Comparison of ENCODE assay signal across 24 cellular contexts in the genomic region with DNA sequence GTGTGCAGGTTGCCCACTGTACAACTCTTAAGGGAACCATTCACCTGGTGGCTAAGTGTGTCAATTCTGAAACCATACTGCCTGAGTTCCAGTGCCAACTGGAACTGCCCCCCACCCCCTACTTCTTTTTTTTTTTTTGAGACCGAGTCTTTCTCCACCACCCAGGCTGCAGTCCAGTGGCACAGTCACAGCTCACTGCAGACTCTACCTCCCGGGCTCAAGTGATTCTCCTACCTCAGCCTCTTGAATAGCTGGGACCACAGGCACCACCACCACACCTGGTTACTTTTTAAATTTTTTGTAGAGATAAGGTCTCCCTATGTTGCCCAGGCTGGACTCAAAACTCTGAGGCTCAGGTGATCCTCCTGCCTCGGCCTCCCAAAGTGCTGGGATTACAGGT.
"Had no signal": no experiment of that assay in that cellular context is flagged by ENCODE, and none has a peak within 500 bp of the region (broad histone marks: within the 10 kb centered on the region; RNA-seq: fewer than 3 reads in every experiment).

No MANE protein-coding gene starts in this region.

- H3K27ac Mint-ChIP-seq: activated CD4-positive, alpha-beta memory T cell treated with anti-CD3 and anti-CD28 coated beads, Interleukin-2, amount 10 ng/mL, durations not matched to agents 7 days and 5 days; activated CD4-positive, alpha-beta T cell treated with anti-CD3 and anti-CD28 coated beads, Interleukin-2, amount 10 ng/mL, durations not matched to agents 24 days and 14 days; activated T-cell treated with anti-CD3 and anti-CD28 coated beads, Interleukin-2, amount 50 U/mL, for 24 hours; activated T-helper 17 cell treated with anti-CD3 and anti-CD28 coated beads, Interleukin-2, amount 50 U/mL, for 72 hours; immature natural killer cell; memory B cell; natural killer cell; neural progenitor cell; T-helper 1 cell treated with Interleukin-12 subunit alpha and Interleukin-12 subunit beta and Interleukin-4 antibody, amounts not matched to agents 30 μg/mL and 1 μg/mL, for 36 hours had no signal

- H3K4me1 Mint-ChIP-seq: activated CD4-positive, alpha-beta memory T cell treated with anti-CD3 and anti-CD28 coated beads, Interleukin-2, amount 10 ng/mL, durations not matched to agents 7 days and 5 days; activated CD4-positive, alpha-beta T cell treated with anti-CD3 and anti-CD28 coated beads, Interleukin-2, amount 10 ng/mL, durations not matched to agents 24 days and 14 days; activated T-helper 17 cell treated with anti-CD3 and anti-CD28 coated beads, Interleukin-2, amount 50 U/mL, for 72 hours; central memory CD8-positive, alpha-beta T cell; immature natural killer cell; memory B cell; natural killer cell had no signal

- H3K9me3 ChIP-seq: spleen, transverse colon, vagina had no signal

- H3K27ac ChIP-seq: neural progenitor cell, spleen, transverse colon, vagina had no signal

- ATAC-seq: activated T-helper 17 cell treated with anti-CD3 and anti-CD28 coated beads, Interleukin-2, amount 50 U/mL, for 72 hours; natural killer cell had no signal

- H3K4me3 ChIP-seq: neural progenitor cell, spleen, transverse colon, vagina had no signal

- H3K4me2 ChIP-seq: neural progenitor cell had no signal

- H3K36me3 Mint-ChIP-seq: immature natural killer cell, memory B cell, natural killer cell, neural progenitor cell had no signal

- H3K9ac ChIP-seq: neural progenitor cell had no signal

- H3K9me3 Mint-ChIP-seq: activated CD4-positive, alpha-beta memory T cell treated with anti-CD3 and anti-CD28 coated beads, Interleukin-2, amount 10 ng/mL, durations not matched to agents 7 days and 5 days; activated CD4-positive, alpha-beta T cell treated with anti-CD3 and anti-CD28 coated beads, Interleukin-2, amount 10 ng/mL, durations not matched to agents 24 days and 14 days; activated T-cell treated with anti-CD3 and anti-CD28 coated beads, Interleukin-2, amount 50 U/mL, for 24 hours; activated T-helper 17 cell treated with anti-CD3 and anti-CD28 coated beads, Interleukin-2, amount 50 U/mL, for 72 hours; central memory CD8-positive, alpha-beta T cell; immature natural killer cell; memory B cell; natural killer cell; T-helper 1 cell treated with Interleukin-12 subunit alpha and Interleukin-12 subunit beta and Interleukin-4 antibody, amounts not matched to agents 30 μg/mL and 1 μg/mL, for 36 hours had no signal

- H3K27me3 ChIP-seq: neural progenitor cell, transverse colon, vagina had no signal

- H2AFZ ChIP-seq: neural progenitor cell had no signal

- H3K4me3 Mint-ChIP-seq: activated CD4-positive, alpha-beta memory T cell treated with anti-CD3 and anti-CD28 coated beads, Interleukin-2, amount 10 ng/mL, durations not matched to agents 7 days and 5 days; activated CD4-positive, alpha-beta T cell treated with anti-CD3 and anti-CD28 coated beads, Interleukin-2, amount 10 ng/mL, durations not matched to agents 24 days and 14 days; activated T-cell treated with anti-CD3 and anti-CD28 coated beads, Interleukin-2, amount 50 U/mL, for 24 hours; activated T-helper 17 cell treated with anti-CD3 and anti-CD28 coated beads, Interleukin-2, amount 50 U/mL, for 72 hours; central memory CD8-positive, alpha-beta T cell; immature natural killer cell; memory B cell; natural killer cell; neural progenitor cell; T-helper 1 cell treated with Interleukin-12 subunit alpha and Interleukin-12 subunit beta and Interleukin-4 antibody, amounts not matched to agents 30 μg/mL and 1 μg/mL, for 36 hours had no signal

- DNase-seq: activated CD4-positive, alpha-beta memory T cell treated with anti-CD3 and anti-CD28 coated beads, Interleukin-2, amount 10 ng/mL, durations not matched to agents 7 days and 5 days; activated CD4-positive, alpha-beta T cell treated with anti-CD3 and anti-CD28 coated beads, Interleukin-2, amount 10 ng/mL, durations not matched to agents 24 days and 14 days; activated CD4-positive, CD25-positive, alpha-beta regulatory T cell treated with anti-CD3 and anti-CD28 coated beads, Interleukin-2, amount 50 U/mL, for 72 hours; activated CD8-positive, alpha-beta memory T cell treated with anti-CD3 and anti-CD28 coated beads, Interleukin-2, amount 50 U/mL, for 48 hours; activated gamma-delta T cell treated with Interleukin-2 at 50 U/mL for 16 hours; activated naive CD4-positive, alpha-beta T cell treated with anti-CD3 and anti-CD28 coated beads, Interleukin-2, amount 50 U/mL, for 16 hours; activated T-cell treated with anti-CD3 and anti-CD28 coated beads, Interleukin-2, amount 50 U/mL, for 24 hours; dermis blood vessel endothelial cell; effector CD4-positive, alpha-beta T cell; head of caudate nucleus; immature natural killer cell; natural killer cell; posterior cingulate gyrus; spleen; stimulated activated naive CD4-positive, alpha-beta T cell; SW 1271; T-helper 9 cell; transverse colon had no signal

- H3K4me1 ChIP-seq: spleen, vagina had no signal

- H3K36me3 ChIP-seq: neural progenitor cell, spleen, transverse colon, vagina had no signal
